ENCODE assay signal across 8 cellular contexts in the genomic region with DNA sequence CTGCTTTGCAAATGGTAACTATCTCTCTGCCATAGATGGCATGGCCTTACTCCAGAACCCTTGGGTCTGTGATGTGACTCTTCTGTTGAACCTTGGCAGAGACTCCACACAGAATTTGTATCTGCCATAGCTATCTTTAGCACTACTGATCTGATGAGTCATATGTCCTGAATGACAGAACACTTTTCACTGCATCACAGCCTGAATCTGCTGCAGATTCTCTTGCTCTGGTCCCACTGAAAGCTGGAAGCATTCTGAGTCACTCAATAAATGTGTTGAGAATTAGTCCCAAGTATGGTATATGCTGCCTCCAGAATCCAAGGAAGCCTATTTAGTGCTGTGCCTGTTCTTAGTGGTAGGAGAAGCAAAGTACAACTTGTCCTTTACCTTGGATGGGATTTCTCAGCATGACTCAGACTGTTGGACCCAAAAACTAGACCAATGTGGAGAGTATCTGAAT. TPM values are rescaled to one million over a fixed set of nuclear protein-coding genes. Genes with fewer than 3 reads are reported as not detected.
DNase-seq lines count a peak whose midpoint lies in the region; ATAC-seq, FAIRE-seq and TF ChIP-seq lines count a peak whose summit lies in the region.

No MANE protein-coding gene starts in this region.

- ATAC-seq in T-cell (replicated peaks in 1 of 4): no peak

- peaks cover 2% of the 10 kb centered on the region for H3K27me3 ChIP-seq in AG04450 (ENCODE audit: control insufficient read depth, insufficient read depth, low read length)
- no peaks in the 10 kb centered on the region for H3K27me3 ChIP-seq in small intestine (ENCODE audit: control insufficient read depth in 2 of 2, insufficient read depth in 2 of 2, low read length in 2 of 2)

- H3K27me3 Mint-ChIP-seq in T-cell: peaks cover 0 to 2% of the 10 kb centered on the region in 2 donors

- H3K36me3 Mint-ChIP-seq in T-cell: no peaks in the 10 kb centered on the region

- FAIRE-seq in HTR-8/SVneo (lab: Jason Lieb, UNC): peak; percentile 95
- FAIRE-seq in small intestine (lab: Jason Lieb, UNC): no peak

- H3K4me1 ChIP-seq in small intestine (ENCODE audit: control insufficient read depth in 2 of 2, insufficient read depth in 1 of 2, low read depth in 1 of 2, low read length in 1 of 2): no peaks in the 10 kb centered on the region

- no peaks in the 10 kb centered on the region for H3K9me3 Mint-ChIP-seq in T-cell

- TF ChIP-seq CTCF in AG04450 (IDR thresholded peaks at IDR 0.05; ENCODE audit: low read depth, low read length) (no peak), GM20000 (IDR thresholded peaks at IDR 0.05; ENCODE audit: extremely low read depth, missing control alignments) (no peak), fibroblast of the aortic adventitia (IDR thresholded peaks at IDR 0.05; ENCODE audit: insufficient read depth, low read length) (no peak)

- POLR2A ChIA-PET in AG04450 (lab: Yijun Ruan, JAX): interaction anchor here (1.2 kb wide), 1 partner anchor 40 kb away, joined by 3 read pairs; the partner anchor contains the start of gene ANKRD1
- POLR2A ChIA-PET in T-cell (lab: Charles Lee): no interaction called here

- no peaks in the 10 kb centered on the region for H3K9me3 ChIP-seq in AG04450 (ENCODE audit: control insufficient read depth, insufficient read depth, low read length)
- no peaks in the 10 kb centered on the region for H3K9me3 ChIP-seq in small intestine (ENCODE audit: control insufficient read depth, low read depth)

- no peak overlapping the region for H3K4me3 Mint-ChIP-seq in T-cell

- no peaks in the 10 kb centered on the region for H3K36me3 ChIP-seq in small intestine (ENCODE audit: control insufficient read depth in 2 of 2, insufficient read depth in 2 of 2, low read length in 2 of 2)

- H3K4me1 Mint-ChIP-seq in T-cell: no peaks in the 10 kb centered on the region

- no peak overlapping the region for H3K27ac ChIP-seq in AG04450 (ENCODE audit: low read depth, low read length)
- no peak overlapping the region for H3K27ac ChIP-seq in substantia nigra (ENCODE audit: low read depth, low read length, poor library complexity, severe bottlenecking)
- H3K27ac ChIP-seq in small intestine (ENCODE audit: low read depth in 1 of 2, low read length in 1 of 2): no peak overlapping the region

- peak; percentile 32 for DNase-seq in AG04450 (ENCODE audit: low read depth, low spot score)
- DNase-seq in GM20000 (ENCODE audit: low spot score): peak; percentile 32
- DNase-seq in HTR-8/SVneo (ENCODE audit: insufficient read length, low spot score): peak; percentile 63
- DNase-seq in fibroblast of the aortic adventitia (ENCODE audit: low read depth): peak; percentile 75
- DNase-seq in T-cell: no peak
- DNase-seq in substantia nigra (lab: John Stamatoyannopoulos, UW): no peak
- DNase-seq in small intestine: no peak
- no peak for DNase-seq in activated effector memory CD4-positive, alpha-beta T cell treated with Interleukin-2 at 50 U/mL for 16 hours

- no peak overlapping the region for H3K27ac Mint-ChIP-seq in T-cell

- H3K4me3 ChIP-seq in AG04450 (ENCODE audit: low read depth, low read length) (no peak overlapping the region), fibroblast of the aortic adventitia (ENCODE audit: low read depth, low read length) (no peak overlapping the region), small intestine (ENCODE audit: low read depth in 1 of 2, low read length in 2 of 2) (no peak overlapping the region)

- CTCF ChIA-PET in AG04450 (lab: Charles Lee): interaction anchor here (0.5 to 1.6 kb wide), 4 partner anchors 9 to 1434 kb away, joined by 3 to 6 read pairs (median 4); no protein-coding TSS in a partner anchor
- CTCF ChIA-PET in T-cell (lab: Charles Lee): no interaction called here

RNA-seq across cellular contexts. Expression of gene ANKRD1, which starts 39.5 kb away (rescaled TPM):
- polyA plus RNA-seq in AG04450 (2011; rRNA removed) (0.50 and 0.53 TPM in 2 replicates), small intestine (10 to 100 TPM in 1 of 3 donors, 1 to 10 TPM in 1, under 1 TPM in 1; 0.61 to 66.7 (median 4.5) TPM)
- 0.22 and 0.51 TPM in 2 replicates for polyA minus RNA-seq in AG04450 (2011; rRNA and poly(A)+ RNA removed)
- total RNA-seq in fibroblast of the aortic adventitia (ENCODE audit: low replicate concordance) (1.4 and 4.9 TPM in 2 replicates), T-cell (not detected)

Comparison
In these comparisons a context has a peak if more than half of its experiments do, and no peak if none do; other contexts are left out.
1. DNase-seq: peak in AG04450 (single experiment), GM20000 (single experiment), HTR-8/SVneo (single experiment) and fibroblast of the aortic adventitia (single experiment); none in T-cell (0 of 34), substantia nigra (0 of 49), small intestine (single experiment) and activated effector memory CD4-positive, alpha-beta T cell treated with Interleukin-2 at 50 U/mL for 16 hours (single experiment).